Comparison of ENCODE assay signal across 8 cellular contexts in the genomic region with DNA sequence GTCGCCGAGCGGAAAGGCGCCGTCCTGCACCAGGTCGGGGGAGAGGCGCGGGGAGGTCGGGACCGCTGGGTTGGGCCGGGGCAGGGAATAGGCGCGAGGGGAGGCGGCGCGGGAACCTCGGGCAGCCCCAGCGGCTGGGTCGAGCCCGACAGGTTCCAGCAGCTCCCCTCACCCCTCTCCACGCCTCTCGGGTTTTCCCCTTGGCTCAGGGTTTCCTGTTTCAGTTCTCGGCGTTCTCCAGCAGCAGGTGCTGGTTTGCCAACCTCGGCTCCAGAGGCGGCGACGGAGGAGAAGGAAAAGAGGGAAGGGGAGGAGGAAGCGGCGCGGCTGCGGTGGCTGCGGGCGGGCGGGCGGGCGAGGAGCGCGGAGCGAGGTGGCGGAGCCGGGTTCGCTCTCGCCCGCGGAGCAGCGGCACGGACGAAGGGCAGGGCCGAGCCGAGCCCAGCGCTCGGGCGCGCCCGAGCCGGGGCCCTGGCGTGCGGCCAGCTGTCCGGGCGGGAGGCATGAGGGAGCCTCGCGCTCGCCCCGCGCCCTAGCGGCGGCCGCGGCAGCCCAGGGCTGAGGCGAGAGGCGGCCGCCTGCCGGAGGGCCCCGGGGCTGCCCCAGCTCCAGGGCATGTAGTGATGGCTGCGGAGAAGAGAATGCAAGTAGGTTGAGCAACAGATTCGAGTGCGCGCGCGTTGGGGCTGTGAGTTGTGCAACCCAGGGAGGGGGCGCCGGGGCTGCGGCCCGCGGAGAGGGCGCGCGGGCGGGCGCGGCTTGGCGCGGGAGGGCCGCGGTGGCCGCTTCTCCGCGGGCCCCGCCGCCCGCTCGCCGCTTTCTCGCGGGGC. TPM values are rescaled to one million over a fixed set of nuclear protein-coding genes. Genes with fewer than 3 reads are reported as not detected.
DNase-seq lines count a peak whose midpoint lies in the region; ATAC-seq, FAIRE-seq and TF ChIP-seq lines count a peak whose summit lies in the region.

A gene (plus strand): TSS at position 816 of the 830 bp plus-strand sequence. CDS start 20 bp downstream, outside the sequence.

- peak within 1 kb of the TSS; percentile 89 for H3K4me2 ChIP-seq in A549
- H3K4me2 ChIP-seq in keratinocyte (ENCODE audit: control insufficient read depth, extremely low read depth, insufficient read depth, low read depth, low read length), result peak within 1 kb of the TSS; percentile 97
- H3K4me2 ChIP-seq in smooth muscle cell, result peak within 1 kb of the TSS; percentile 84

- H3K9me3 ChIP-seq in A549 (no peaks in the 10 kb centered on the region), keratinocyte (ENCODE audit: control insufficient read depth, low read depth, low read length) (no peaks in the 10 kb centered on the region), smooth muscle cell (replicated peaks; ENCODE audit: low read depth) (no peaks in the 10 kb centered on the region)

- H3K4me1 ChIP-seq in A549 (peaks cover 40% of the 10 kb centered on the region), keratinocyte (ENCODE audit: control insufficient read depth, extremely low read depth, insufficient read depth, low read length) (peaks cover 29% of the 10 kb centered on the region), smooth muscle cell (ENCODE audit: low read depth) (peaks cover 18% of the 10 kb centered on the region)

- peak; percentile 47 to 87 for DNase-seq in A549 (ENCODE audit: low read depth in 1 of 2, low spot score in 1 of 2)
- peak; percentile 71 for DNase-seq in NCI-H128 (lab: John Stamatoyannopoulos, UW; ENCODE audit: unreplicated experiment)
- peak; percentile 91 for DNase-seq in SW480 (ENCODE audit: low spot score)
- peak; percentile 74 for DNase-seq in cerebellum (ENCODE audit: low spot score)
- no peak for DNase-seq in keratinocyte (ENCODE audit: low read depth, low spot score)
- peak; percentile 62 for DNase-seq in smooth muscle cell (lab: John Stamatoyannopoulos, UW; ENCODE audit: unreplicated experiment)

- H3K9ac ChIP-seq in keratinocyte (ENCODE audit: control insufficient read depth, extremely low read depth, insufficient read depth, low read length) (peak within 1 kb of the TSS; percentile 94), smooth muscle cell (ENCODE audit: low read depth) (peak within 1 kb of the TSS; percentile 89)

- CTCF ChIA-PET in A549 (lab: Yijun Ruan, JAX), result interaction anchor here (0.9 to 3.1 kb wide), 12 partner anchors 12 to 340 kb away, joined by 3 to 12 read pairs (median 4); no protein-coding TSS in a partner anchor

- H3K79me2 ChIP-seq in keratinocyte (ENCODE audit: control insufficient read depth, insufficient read depth, low read length) (peaks cover 39% of the 10 kb centered on the region), smooth muscle cell (ENCODE audit: low read depth) (peaks cover 38% of the 10 kb centered on the region)

- H2AFZ ChIP-seq in keratinocyte (ENCODE audit: control insufficient read depth, low read length), result peak within 1 kb of the TSS; percentile 86
- peak within 1 kb of the TSS; percentile 49 for H2AFZ ChIP-seq in smooth muscle cell (ENCODE audit: low read depth)

- FAIRE-seq in A549 (lab: Jason Lieb, UNC) (no peak), keratinocyte (lab: Jason Lieb, UNC) (no peak)

- no peaks in the 10 kb centered on the region for H3K9me1 ChIP-seq in keratinocyte (ENCODE audit: control insufficient read depth, extremely low read depth, insufficient read depth, low read length)

- TF ChIP-seq RAD21 in A549 (conservative IDR thresholded peaks at IDR 0.05 in 1 of 2, IDR thresholded peaks at IDR 0.05 in 1 of 2), result peak; percentile 37 to 52; a peak in 3 of 5 replicates

- no peaks in the 10 kb centered on the region for H3K36me3 ChIP-seq in keratinocyte (ENCODE audit: control insufficient read depth in 2 of 2, extremely low read depth in 1 of 2, insufficient read depth in 2 of 2, low read length in 2 of 2)
- H3K36me3 ChIP-seq in smooth muscle cell (ENCODE audit: low read depth), result no peaks in the 10 kb centered on the region

- dilution Hi-C loops in keratinocyte (cut with MboI; ENCODE audit: extremely low pct_ligation_motif_present, low sequenced_read_pairs), result no loop called here

- peak; percentile 36 for TF ChIP-seq CTCF in A549 (IDR thresholded peaks at IDR 0.05)
- TF ChIP-seq CTCF in keratinocyte (optimal IDR thresholded peaks at IDR 0.05 in 1 of 3, IDR thresholded peaks at IDR 0.05 in 1 of 3, conservative IDR thresholded peaks at IDR 0.05 in 1 of 3; ENCODE audit: extremely low read depth in 1 of 3, insufficient read depth in 2 of 3, low read length in 3 of 3), result peak; percentile 20 to 44 (median 39)
- peak; percentile 35 for TF ChIP-seq CTCF in smooth muscle cell (IDR thresholded peaks at IDR 0.05; ENCODE audit: borderline replicate concordance, insufficient read depth, poor library complexity, severe bottlenecking)

- POLR2A ChIA-PET in A549 (lab: Yijun Ruan, JAX), result interaction anchor here (0.6 to 1.9 kb wide), 13 partner anchors 14 to 1300 kb away, joined by 3 to 7 read pairs (median 4); no protein-coding TSS in a partner anchor

- peak; percentile 30 for TF ChIP-seq POLR2A in A549 (IDR thresholded peaks at IDR 0.05; ENCODE audit: low read length)
- TF ChIP-seq POLR2A in GM15510 (IDR thresholded peaks at IDR 0.05; ENCODE audit: borderline replicate concordance, extremely low read depth, insufficient read length), result peak; percentile 64

- H3K27ac ChIP-seq in A549 (peak within 1 kb of the TSS; percentile 92 to 97), keratinocyte (ENCODE audit: control insufficient read depth, insufficient read depth, low read length) (peak within 1 kb of the TSS; percentile 87), smooth muscle cell (ENCODE audit: low read depth) (peak within 1 kb of the TSS; percentile 87)

- H4K20me1 ChIP-seq in keratinocyte (ENCODE audit: control insufficient read depth, extremely low read depth, insufficient read depth, low read length), result no peaks in the 10 kb centered on the region
- H4K20me1 ChIP-seq in smooth muscle cell (ENCODE audit: low read depth), result peaks cover 5% of the 10 kb centered on the region

- H3K27me3 ChIP-seq in keratinocyte (ENCODE audit: control insufficient read depth, extremely low read depth, insufficient read depth, low read length) (no peaks in the 10 kb centered on the region), smooth muscle cell (ENCODE audit: low read depth) (no peaks in the 10 kb centered on the region)

- peak; percentile 87 to 89 for ATAC-seq in A549
- peak; percentile 71 for ATAC-seq in HG02759 (IDR thresholded peaks at IDR 0.05; ENCODE audit: unreplicated experiment)

- 2% methylated on average over 31 of the region's 106 CpGs for WGBS in A549 (ENCODE audit: missing lambda C conversion rate)
- under 1% methylated on average over 89 of the region's 106 CpGs for WGBS in smooth muscle cell (ENCODE audit: low lambda C conversion rate)

- TF ChIP-seq EP300 in A549 (IDR thresholded peaks at IDR 0.05), result 0 out of 5 replicates have a peak, but pooled peaks of 1 of the 2 experiments have one; percentile 13

- H3K4me3 ChIP-seq in A549, result peak within 1 kb of the TSS; percentile 60
- peak within 1 kb of the TSS; percentile 77 to 80 (median 77) for H3K4me3 ChIP-seq in keratinocyte (ENCODE audit: control insufficient read depth in 2 of 3, extremely low read depth in 1 of 3, insufficient read depth in 2 of 3, low read depth in 1 of 3, low read length in 3 of 3)
- H3K4me3 ChIP-seq in smooth muscle cell, result peak within 1 kb of the TSS; percentile 82

- H3F3A ChIP-seq in smooth muscle cell (ENCODE audit: low read depth), result no peaks in the 10 kb centered on the region

TF ChIP-seq in A549, 52 proteins besides CTCF, POLR2A, EP300 and RAD21 (continues in another document):
- TF ChIP-seq CBX8 (IDR thresholded peaks at IDR 0.05) (no peak), HOXB13 (CRISPR knock-in tag; IDR thresholded peaks at IDR 0.05; ENCODE audit: low read depth) (no peak), ZC3H11A (IDR thresholded peaks at IDR 0.05) (no peak)
- TF ChIP-seq, protein P1, sequence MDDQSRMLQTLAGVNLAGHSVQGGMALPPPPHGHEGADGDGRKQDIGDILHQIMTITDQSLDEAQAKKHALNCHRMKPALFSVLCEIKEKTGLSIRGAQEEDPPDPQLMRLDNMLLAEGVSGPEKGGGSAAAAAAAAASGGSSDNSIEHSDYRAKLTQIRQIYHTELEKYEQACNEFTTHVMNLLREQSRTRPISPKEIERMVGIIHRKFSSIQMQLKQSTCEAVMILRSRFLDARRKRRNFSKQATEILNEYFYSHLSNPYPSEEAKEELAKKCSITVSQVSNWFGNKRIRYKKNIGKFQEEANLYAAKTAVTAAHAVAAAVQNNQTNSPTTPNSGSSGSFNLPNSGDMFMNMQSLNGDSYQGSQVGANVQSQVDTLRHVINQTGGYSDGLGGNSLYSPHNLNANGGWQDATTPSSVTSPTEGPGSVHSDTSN (IDR thresholded peaks at IDR 0.05), result no peak

RNA-seq across cellular contexts. Expression of the gene that starts here (rescaled TPM):
- polyA plus RNA-seq in A549 (2011; rRNA removed) (11.9 and 12.4 TPM in 2 replicates), A549 (2017; fragmentation: RNase III; extraction: RNeasy Plus Mini Kit Qiagen cat#74134 plus additional on column Dnase treatment) (3.1 to 3.2 TPM (median 3.1 TPM) in 3 replicates), keratinocyte (11.1 to 14.0 TPM (median 13.9 TPM) in 3 replicates), smooth muscle cell (1.6 and 1.9 TPM in 2 replicates)
- 2.4 and 3.1 TPM in 2 replicates for polyA plus RNA-seq in A549 (2012; cell fraction: cytosol; rRNA removed)
- 5.6 TPM in 2 replicates for polyA plus RNA-seq in A549 (2012; cell fraction: nucleus; rRNA removed)
- polyA minus RNA-seq in A549 (2011; rRNA and poly(A)+ RNA removed), result 13.1 and 13.9 TPM in 2 replicates
- total RNA-seq in cerebellum (30.9 TPM), smooth muscle cell (10.5 and 10.6 TPM in 2 replicates)
- polyA plus RNA-seq in keratinocyte (2011; ENCODE audit: low read depth), result 2.5 TPM
- 4.6 and 6.9 TPM in 2 replicates for polyA plus RNA-seq in keratinocyte (2011; cell fraction: cytosol; rRNA removed)
- 24.8 and 26.0 TPM in 2 replicates for polyA plus RNA-seq in keratinocyte (2011; cell fraction: nucleus; rRNA removed)
- polyA plus RNA-seq in keratinocyte (2012; ENCODE audit: low replicate concordance), result 3.4 and 5.8 TPM in 2 replicates
- polyA minus RNA-seq in keratinocyte, result 15.1 to 29.5 TPM (median 27.5 TPM) in 3 replicates
- polyA minus RNA-seq in keratinocyte (2011; cell fraction: cytosol; rRNA and poly(A)+ RNA removed), result 7.3 TPM
- 26.7 and 60.2 TPM in 2 replicates for polyA minus RNA-seq in keratinocyte (2011; cell fraction: nucleus; rRNA and poly(A)+ RNA removed)
